Comparison of ENCODE assay signal across 20 cellular contexts in the genomic region with DNA sequence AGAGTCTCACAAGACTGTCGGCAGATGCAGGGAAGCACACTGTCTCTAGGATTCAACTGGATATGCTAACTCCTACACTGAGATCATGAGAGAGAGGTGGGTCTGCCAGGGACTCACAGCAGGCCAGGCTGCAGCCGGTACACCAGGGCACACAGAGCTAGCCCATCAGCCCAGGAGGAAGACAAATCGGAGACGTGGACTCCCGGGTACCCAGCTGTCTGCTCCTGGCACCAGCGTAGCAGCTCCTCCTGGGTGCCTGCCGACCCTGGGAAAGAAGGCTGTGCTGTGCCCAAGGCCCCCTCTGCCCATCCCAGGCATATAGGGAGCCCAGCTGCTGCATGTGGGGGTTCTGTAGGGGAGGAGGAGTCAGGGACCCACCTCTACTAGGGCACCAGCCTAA. TPM values are rescaled to one million over a fixed set of nuclear protein-coding genes. Genes with fewer than 3 reads are reported as not detected.
DNase-seq lines count a peak whose midpoint lies in the region; ATAC-seq, FAIRE-seq and TF ChIP-seq lines count a peak whose summit lies in the region.
"Had no signal": no experiment of that assay in that cellular context is flagged by ENCODE, and none has a peak within 500 bp of the region (broad histone marks: within the 10 kb centered on the region; RNA-seq: fewer than 3 reads in every experiment).

No MANE protein-coding gene starts in this region.

- H2BK5ac ChIP-seq in H9 (ENCODE audit: insufficient read length, low read length) (no peak overlapping the region), H1 (ENCODE audit: low read depth, low read length) (no peak overlapping the region)

- H2BK120ac ChIP-seq in H9 (ENCODE audit: low read depth, low read length, poor library complexity, severe bottlenecking) (no peak overlapping the region), H1 (replicated peaks; ENCODE audit: low read depth, low read length) (no peak overlapping the region)

- H3K27ac Mint-ChIP-seq in activated CD8-positive, alpha-beta T cell treated with anti-CD3 and anti-CD28 coated beads, Interleukin-2, amount 10 ng/mL, durations not matched to agents 7 days and 5 days: peak overlapping the region; percentile 70
- no peak overlapping the region for H3K27ac Mint-ChIP-seq in activated CD8-positive, alpha-beta T cell treated with anti-CD3 and anti-CD28 coated beads for 36 hours
- peak overlapping the region in 2 of 3 experiments; percentile 25 to 85; a peak in 2 of 7 replicates for H3K27ac Mint-ChIP-seq in H9
- peak overlapping the region; percentile 79 for H3K27ac Mint-ChIP-seq in stimulated activated memory B cell treated with anti-CD40 and anti-IgM and Interleukin-4, amounts not matched to agents 10 μg/mL and 1 μg/mL and 100 μg/mL, for 72 hours

- H3K4me1 ChIP-seq in H9 (ENCODE audit: insufficient read depth, low read length) (no peaks in the 10 kb centered on the region), H1 (replicated peaks in 1 of 4; ENCODE audit: control insufficient read depth in 3 of 4, insufficient read depth in 4 of 4, low read length in 3 of 4) (no peaks in the 10 kb centered on the region; a peak in 1 of 7 replicates), colonic mucosa (no peaks in the 10 kb centered on the region), upper lobe of right lung (peaks cover 7% of the 10 kb centered on the region)
- H3K4me1 ChIP-seq: Caco-2, foreskin keratinocyte had no signal

- H3K4ac ChIP-seq in H9 (ENCODE audit: low read depth, low read length) (no peak overlapping the region), H1 (replicated peaks; ENCODE audit: insufficient read length, low read depth, low read length) (no peak overlapping the region)

- H3K4me2 ChIP-seq in H9 (ENCODE audit: insufficient read depth, insufficient read length, low read length) (no peak overlapping the region), H1 (ENCODE audit: insufficient read depth in 1 of 2, low read depth in 2 of 2, low read length in 2 of 2) (no peak overlapping the region)

- H3K79me1 ChIP-seq in H9 (ENCODE audit: insufficient read depth, low read depth, low read length, poor library complexity, severe bottlenecking) (no peaks in the 10 kb centered on the region), H1 (ENCODE audit: low read depth, low read length) (no peaks in the 10 kb centered on the region)

- H3K4me3 ChIP-seq in H1 (ENCODE audit: extremely low read depth in 1 of 4, insufficient read depth in 2 of 4, low read depth in 3 of 4, low read length in 4 of 4): no peak overlapping the region
- no peak overlapping the region for H3K4me3 ChIP-seq in colonic mucosa
- H3K4me3 ChIP-seq in upper lobe of right lung: no peak overlapping the region
- H3K4me3 ChIP-seq in coronary artery: no peak overlapping the region

- TF ChIP-seq POLR2A in H1 (IDR thresholded peaks at IDR 0.05; ENCODE audit: control extremely low read depth in 1 of 2, low read depth in 2 of 2, low read length in 2 of 2): no peak

- H3K23me2 ChIP-seq in H9 (ENCODE audit: insufficient read length, low read depth, low read length, poor library complexity, severe bottlenecking): no peaks in the 10 kb centered on the region
- H3K23me2 ChIP-seq in H1 (ENCODE audit: low read depth, low read length): no peaks in the 10 kb centered on the region; the same call in 1 of the 2 replicates

- H3K9me3 Mint-ChIP-seq in activated CD8-positive, alpha-beta T cell treated with anti-CD3 and anti-CD28 coated beads, Interleukin-2, amount 10 ng/mL, durations not matched to agents 7 days and 5 days (ENCODE audit: insufficient read depth): no peaks in the 10 kb centered on the region
- H3K9me3 Mint-ChIP-seq in activated CD8-positive, alpha-beta T cell treated with anti-CD3 and anti-CD28 coated beads for 36 hours: no peaks in the 10 kb centered on the region
- H3K9me3 Mint-ChIP-seq in H9: no peaks in the 10 kb centered on the region; a peak in 1 of 5 replicates
- no peaks in the 10 kb centered on the region for H3K9me3 Mint-ChIP-seq in stimulated activated memory B cell treated with anti-CD40 and anti-IgM and Interleukin-4, amounts not matched to agents 10 μg/mL and 1 μg/mL and 100 μg/mL, for 72 hours

- H2AK5ac ChIP-seq in H9 (ENCODE audit: insufficient read length, low read length) (no peak overlapping the region), H1 (ENCODE audit: low read depth, low read length) (no peak overlapping the region)

- peaks cover 53% of the 10 kb centered on the region for H3K36me3 Mint-ChIP-seq in activated CD8-positive, alpha-beta T cell treated with anti-CD3 and anti-CD28 coated beads, Interleukin-2, amount 10 ng/mL, durations not matched to agents 7 days and 5 days (ENCODE audit: low read depth)
- peaks cover 14% of the 10 kb centered on the region for H3K36me3 Mint-ChIP-seq in activated CD8-positive, alpha-beta T cell treated with anti-CD3 and anti-CD28 coated beads for 36 hours (ENCODE audit: low read depth)
- H3K36me3 Mint-ChIP-seq in H9 (ENCODE audit: insufficient read depth in 1 of 3, low read depth in 3 of 3): peaks cover 19 to 77% (median 57%) of the 10 kb centered on the region in 3 experiments
- peaks cover 63% of the 10 kb centered on the region for H3K36me3 Mint-ChIP-seq in stimulated activated memory B cell treated with anti-CD40 and anti-IgM and Interleukin-4, amounts not matched to agents 10 μg/mL and 1 μg/mL and 100 μg/mL, for 72 hours

- H4K8ac ChIP-seq in H9 (replicated peaks; ENCODE audit: insufficient read length, low read depth, low read length) (no peak overlapping the region), H1 (ENCODE audit: extremely low read depth, insufficient read depth, low read length) (no peak overlapping the region)

- H3K18ac ChIP-seq in H9 (ENCODE audit: insufficient read length, low read depth, low read length) (no peak overlapping the region), H1 (ENCODE audit: extremely low read depth, low read length) (no peak overlapping the region)

- intact Hi-C loops in activated CD8-positive, alpha-beta T cell treated with anti-CD3 and anti-CD28 coated beads for 36 hours (cut with micrococcal nuclease): no loop called here
- intact Hi-C loops in colonic mucosa (cut with DNase I): loop anchor here (5.0 kb wide), 1 partner anchor 239 kb away; no protein-coding TSS in a partner anchor
- intact Hi-C loops in upper lobe of right lung (cut with DNase I): no loop called here

- H3K36me3 ChIP-seq in H1 (ENCODE audit: control insufficient read depth in 2 of 4, insufficient read depth in 4 of 4, low read length in 3 of 4) (peaks cover 8 to 47% (median 25%) of the 10 kb centered on the region in 4 experiments; a peak in 7 of 8 replicates), colonic mucosa (peaks cover 4% of the 10 kb centered on the region), upper lobe of right lung (peaks cover 52% of the 10 kb centered on the region)

- H4K5ac ChIP-seq in H9 (ENCODE audit: insufficient read length, low read depth, low read length): no peak overlapping the region
- H4K5ac ChIP-seq in H1 (ENCODE audit: insufficient read length, low read depth, low read length): no peak overlapping the region

- no peaks in the 10 kb centered on the region for H3K27me3 ChIP-seq in H9 (ENCODE audit: insufficient read depth, low read length)
- H3K27me3 ChIP-seq in H1 (replicated peaks in 1 of 4; ENCODE audit: control insufficient read depth in 3 of 4, extremely low read depth in 1 of 4, insufficient read depth in 3 of 4, low read length in 3 of 4): no peaks in the 10 kb centered on the region
- no peaks in the 10 kb centered on the region for H3K27me3 ChIP-seq in colonic mucosa
- no peaks in the 10 kb centered on the region for H3K27me3 ChIP-seq in upper lobe of right lung
- H3K27me3 ChIP-seq: foreskin keratinocyte had no signal

- H3K79me2 ChIP-seq in H9 (ENCODE audit: insufficient read depth, low read length) (no peaks in the 10 kb centered on the region), H1 (ENCODE audit: control insufficient read depth in 1 of 2, insufficient read depth in 2 of 2, low read length in 2 of 2) (no peaks in the 10 kb centered on the region)

- H3K4me1 Mint-ChIP-seq in activated CD8-positive, alpha-beta T cell treated with anti-CD3 and anti-CD28 coated beads, Interleukin-2, amount 10 ng/mL, durations not matched to agents 7 days and 5 days (ENCODE audit: low read depth): peaks cover 59% of the 10 kb centered on the region
- peaks cover 34% of the 10 kb centered on the region for H3K4me1 Mint-ChIP-seq in activated CD8-positive, alpha-beta T cell treated with anti-CD3 and anti-CD28 coated beads for 36 hours (ENCODE audit: low read depth)
- H3K4me1 Mint-ChIP-seq in H9: no peaks in the 10 kb centered on the region
- peaks cover 77% of the 10 kb centered on the region for H3K4me1 Mint-ChIP-seq in stimulated activated memory B cell treated with anti-CD40 and anti-IgM and Interleukin-4, amounts not matched to agents 10 μg/mL and 1 μg/mL and 100 μg/mL, for 72 hours

- H2BK15ac ChIP-seq in H9 (ENCODE audit: low read depth, low read length) (no peak overlapping the region), H1 (ENCODE audit: low read length) (no peak overlapping the region)

- no CpG with 5 or more reads among the region's 7 CpGs for WGBS in H9 (ENCODE audit: extremely low coverage, insufficient read length, low lambda C conversion rate)
- WGBS in H1 (ENCODE audit: extremely low coverage in 1 of 2, insufficient coverage in 1 of 2, insufficient read length in 1 of 2, insufficient replicate concordance in 2 of 2, low coverage in 1 of 2, low lambda C conversion rate in 2 of 2, missing lambda C conversion rate in 1 of 2), 2 experiments: 93% methylated on average over 7 of the region's 7 CpGs; no CpG with 5 or more reads in 1 of the 2 experiments

- POLR2A ChIA-PET in activated CD8-positive, alpha-beta T cell treated with anti-CD3 and anti-CD28 coated beads, Interleukin-2, amount 10 ng/mL, durations not matched to agents 7 days and 5 days (lab: Charles Lee): interaction anchor here (1.2 kb wide), 1 partner anchor 8 kb away, joined by 3 read pairs; a partner anchor contains a TSS
- POLR2A ChIA-PET in activated CD8-positive, alpha-beta T cell treated with anti-CD3 and anti-CD28 coated beads for 36 hours (lab: Charles Lee): interaction anchor here (0.6 to 2.4 kb wide), 7 partner anchors 7 to 140 kb away, joined by 3 to 16 read pairs (median 3); a partner anchor contains a TSS
- POLR2A ChIA-PET in H1 (lab: Charles Lee; ENCODE audit: partially characterized antibody): interaction anchor here (0.5 to 1.3 kb wide), 6 partner anchors 9 to 47 kb away, joined by 3 to 5 read pairs (median 3); no protein-coding TSS in a partner anchor

- CTCF ChIA-PET in activated CD8-positive, alpha-beta T cell treated with anti-CD3 and anti-CD28 coated beads, Interleukin-2, amount 10 ng/mL, durations not matched to agents 7 days and 5 days (lab: Charles Lee): no interaction called here
- CTCF ChIA-PET in activated CD8-positive, alpha-beta T cell treated with anti-CD3 and anti-CD28 coated beads for 36 hours (lab: Charles Lee): interaction anchor here (1.1 kb wide), 1 partner anchor 65 kb away, joined by 3 read pairs; no protein-coding TSS in a partner anchor
- CTCF ChIA-PET in H1 (lab: Charles Lee; ENCODE audit: partially characterized antibody): interaction anchor here (0.8 to 2.2 kb wide), 10 partner anchors 9 to 334 kb away, joined by 3 to 11 read pairs (median 3); a partner anchor contains a TSS

- H2AFZ ChIP-seq in H9 (ENCODE audit: low read length): no peak overlapping the region
- H2AFZ ChIP-seq in H1 (ENCODE audit: low read length): no peak overlapping the region

- no peak overlapping the region for H3K23ac ChIP-seq in H9 (ENCODE audit: insufficient read length, low read depth, low read length)
- H3K23ac ChIP-seq in H1 (ENCODE audit: insufficient read length): no peak overlapping the region

- TF ChIP-seq CTCF in activated CD8-positive, alpha-beta T cell treated with anti-CD3 and anti-CD28 coated beads for 36 hours (IDR thresholded peaks at IDR 0.05): no peak
- TF ChIP-seq CTCF in H9 (conservative IDR thresholded peaks at IDR 0.05) (no peak), H1 (IDR thresholded peaks at IDR 0.05; ENCODE audit: control extremely low read depth in 1 of 3, insufficient read depth in 1 of 3, low read depth in 1 of 3, low read length in 3 of 3) (no peak), colonic mucosa (IDR thresholded peaks at IDR 0.05) (no peak), upper lobe of right lung (IDR thresholded peaks at IDR 0.05) (no peak), coronary artery (IDR thresholded peaks at IDR 0.05) (no peak)

- no peak for TF ChIP-seq EP300 in H1 (IDR thresholded peaks at IDR 0.05; ENCODE audit: borderline replicate concordance in 1 of 2, low read depth in 2 of 2, low read length in 2 of 2)

- no peak overlapping the region for H3K56ac ChIP-seq in H9 (ENCODE audit: insufficient read length, low read depth, low read length)
- no peak overlapping the region for H3K56ac ChIP-seq in H1 (replicated peaks; ENCODE audit: insufficient read length, low read depth, low read length)

- H2BK20ac ChIP-seq in H9 (ENCODE audit: low read depth, low read length, poor library complexity, severe bottlenecking) (no peak overlapping the region), H1 (ENCODE audit: low read length) (no peak overlapping the region)

- H3K9ac ChIP-seq in H9 (ENCODE audit: extremely low read depth, insufficient read length, low read length) (no peak overlapping the region), H1 (replicated peaks in 1 of 4; ENCODE audit: extremely low read depth in 1 of 4, low read depth in 3 of 4, low read length in 3 of 4) (no peak overlapping the region), colonic mucosa (ENCODE audit: low read depth in 2 of 2, low read length in 2 of 2) (no peak overlapping the region)

- no peak for ATAC-seq in activated CD8-positive, alpha-beta T cell treated with anti-CD3 and anti-CD28 coated beads, Interleukin-2, amount 10 ng/mL, durations not matched to agents 7 days and 5 days
- ATAC-seq in activated CD8-positive, alpha-beta T cell treated with anti-CD3 and anti-CD28 coated beads for 36 hours: no peak
- no peak for ATAC-seq in stimulated activated memory B cell treated with anti-CD40 and anti-IgM and Interleukin-4, amounts not matched to agents 10 μg/mL and 1 μg/mL and 100 μg/mL, for 72 hours
- ATAC-seq in upper lobe of right lung: no peak
- ATAC-seq: activated CD4-positive, CD25-positive, alpha-beta regulatory T cell treated with anti-CD3 and anti-CD28 coated beads, Interleukin-2, amount 50 U/mL, for 24 hours; foreskin keratinocyte; Right ventricle myocardium inferior had no signal

- DNase-seq in activated CD8-positive, alpha-beta T cell treated with anti-CD3 and anti-CD28 coated beads, Interleukin-2, amount 10 ng/mL, durations not matched to agents 7 days and 5 days: peak; percentile 15
- no peak for DNase-seq in activated CD8-positive, alpha-beta T cell treated with anti-CD3 and anti-CD28 coated beads for 36 hours
- DNase-seq in H9 (no peak), H1 (ENCODE audit: low read depth in 1 of 2, low spot score in 2 of 2) (no peak), colonic mucosa (no peak), upper lobe of right lung (no peak), coronary artery (ENCODE audit: low spot score) (no peak)
- DNase-seq: activated T-cell treated with anti-CD3 and anti-CD28 coated beads, Interleukin-2, amount 50 U/mL, for 48 hours; amniotic stem cell; Caco-2; cerebellar nuclear complex; foreskin keratinocyte; GF-D8; NCI-H146; NCI-H345; stimulated activated naive CD4-positive, alpha-beta T cell treated with Interleukin-2 at 50 U/mL for 16 hours had no signal

- H4K91ac ChIP-seq in H9 (ENCODE audit: insufficient read length, low read depth, low read length) (no peak overlapping the region), H1 (replicated peaks; ENCODE audit: insufficient read length, low read length) (no peak overlapping the region)

- H2BK12ac ChIP-seq in H9 (ENCODE audit: insufficient read length, low read depth, low read length) (no peak overlapping the region), H1 (ENCODE audit: low read depth, low read length) (no peak overlapping the region)

- H3K27ac ChIP-seq in H9 (ENCODE audit: insufficient read length, low read depth, low read length) (no peak overlapping the region), H1 (ENCODE audit: low read depth, low read length) (no peak overlapping the region), colonic mucosa (no peak overlapping the region), upper lobe of right lung (no peak overlapping the region), coronary artery (no peak overlapping the region)
- H3K27ac ChIP-seq: foreskin keratinocyte had no signal

- no peak overlapping the region for H3T11ph ChIP-seq in H9 (ENCODE audit: low read length)

- FAIRE-seq in H1 (lab: Jason Lieb, UNC): no peak

- H3K4me3 Mint-ChIP-seq in activated CD8-positive, alpha-beta T cell treated with anti-CD3 and anti-CD28 coated beads, Interleukin-2, amount 10 ng/mL, durations not matched to agents 7 days and 5 days: no peak overlapping the region
- no peak overlapping the region for H3K4me3 Mint-ChIP-seq in activated CD8-positive, alpha-beta T cell treated with anti-CD3 and anti-CD28 coated beads for 36 hours
- no peak overlapping the region for H3K4me3 Mint-ChIP-seq in H9
- no peak overlapping the region for H3K4me3 Mint-ChIP-seq in stimulated activated memory B cell treated with anti-CD40 and anti-IgM and Interleukin-4, amounts not matched to agents 10 μg/mL and 1 μg/mL and 100 μg/mL, for 72 hours

- no peaks in the 10 kb centered on the region for H4K20me1 ChIP-seq in H9 (ENCODE audit: control insufficient read depth, insufficient read depth, insufficient read length)
- peaks cover 0 to 15% of the 10 kb centered on the region in 2 experiments for H4K20me1 ChIP-seq in H1 (replicated peaks in 1 of 2; ENCODE audit: control insufficient read depth in 1 of 2, insufficient read depth in 2 of 2, low read length in 2 of 2)

- H3K9me3 ChIP-seq in H9 (ENCODE audit: control insufficient read depth, low read depth, low read length): no peaks in the 10 kb centered on the region
- H3K9me3 ChIP-seq in H1 (ENCODE audit: insufficient read depth in 2 of 2, low read depth in 1 of 2, low read length in 1 of 2): no peaks in the 10 kb centered on the region
- no peaks in the 10 kb centered on the region for H3K9me3 ChIP-seq in colonic mucosa
- no peaks in the 10 kb centered on the region for H3K9me3 ChIP-seq in upper lobe of right lung
- H3K9me3 ChIP-seq: Caco-2, spleen had no signal

- H3K27me3 Mint-ChIP-seq in activated CD8-positive, alpha-beta T cell treated with anti-CD3 and anti-CD28 coated beads, Interleukin-2, amount 10 ng/mL, durations not matched to agents 7 days and 5 days (ENCODE audit: low read depth): no peaks in the 10 kb centered on the region
- no peaks in the 10 kb centered on the region for H3K27me3 Mint-ChIP-seq in activated CD8-positive, alpha-beta T cell treated with anti-CD3 and anti-CD28 coated beads for 36 hours
- H3K27me3 Mint-ChIP-seq in H9 (ENCODE audit: low read depth): no peaks in the 10 kb centered on the region
- H3K27me3 Mint-ChIP-seq in stimulated activated memory B cell treated with anti-CD40 and anti-IgM and Interleukin-4, amounts not matched to agents 10 μg/mL and 1 μg/mL and 100 μg/mL, for 72 hours: no peaks in the 10 kb centered on the region

- no peak for TF ChIP-seq RAD21 in H1 (IDR thresholded peaks at IDR 0.05 in 1 of 2, conservative IDR thresholded peaks at IDR 0.05 in 1 of 2; ENCODE audit: low read depth in 2 of 2, low read length in 2 of 2)

- no peak overlapping the region for H3K14ac ChIP-seq in H9 (ENCODE audit: insufficient read depth, low read length)
- no peak overlapping the region for H3K14ac ChIP-seq in H1 (ENCODE audit: insufficient read length)

RNA-seq across cellular contexts. Expression of a gene that starts 7.0 kb away (rescaled TPM):
- total RNA-seq in activated CD8-positive, alpha-beta T cell treated with anti-CD3 and anti-CD28 coated beads, Interleukin-2, amount 10 ng/mL, durations not matched to agents 7 days and 5 days: 10 to 100 TPM; 50.5 to 53.2 TPM
- 10 to 100 TPM; 17.7 TPM for total RNA-seq in activated CD8-positive, alpha-beta T cell treated with anti-CD3 and anti-CD28 coated beads for 36 hours
- 84.9 and 92.9 TPM in 2 replicates for total RNA-seq in H9 (2021)
- 51.3 and 55.4 TPM in 2 replicates for total RNA-seq in H1 (2021; fragmentation: NEBNext Ultra II Directional; extraction: Animal tissue kit (Norgen Biotek cat#: 25700))
- 42.5 and 61.9 TPM in 2 replicates for polyA plus RNA-seq in H1 (2011; rRNA removed)
- polyA plus RNA-seq in H1 (2011; cell fraction: cytosol; rRNA removed): 64.0 TPM
- polyA plus RNA-seq in H1 (2011; cell fraction: nucleus; rRNA removed): 305 TPM
- 47.2 to 66.8 TPM (median 61.2 TPM) in 4 replicates for polyA plus RNA-seq in H1 (2012, experiment 1 of 2)
- 36.4 TPM for polyA plus RNA-seq in H1 (2012, experiment 2 of 2)
- polyA plus RNA-seq in H1 (2013, experiment 1 of 2): 34.3 TPM
- 30.6 TPM for polyA plus RNA-seq in H1 (2013, experiment 2 of 2)
- polyA minus RNA-seq in H1 (2011; rRNA and poly(A)+ RNA removed): 38.4 and 38.6 TPM in 2 replicates
- polyA minus RNA-seq in H1 (2011; cell fraction: cytosol; rRNA and poly(A)+ RNA removed): 27.2 TPM
- polyA minus RNA-seq in H1 (2011; cell fraction: nucleus; rRNA and poly(A)+ RNA removed): 63.9 TPM
- 10 to 100 TPM; 45.3 to 55.9 TPM for total RNA-seq in colonic mucosa
- 53.6 TPM for total RNA-seq in upper lobe of right lung

RNA-seq across cellular contexts. Expression of a gene that starts 8.1 kb away (rescaled TPM):
- total RNA-seq in activated CD8-positive, alpha-beta T cell treated with anti-CD3 and anti-CD28 coated beads, Interleukin-2, amount 10 ng/mL, durations not matched to agents 7 days and 5 days: 10 to 100 TPM; 15.5 to 15.6 TPM
- total RNA-seq in activated CD8-positive, alpha-beta T cell treated with anti-CD3 and anti-CD28 coated beads for 36 hours: 1 to 10 TPM; 8.7 to 9.6 TPM
- total RNA-seq in H9 (2021): 13.0 and 13.1 TPM in 2 replicates
- total RNA-seq in H1 (2021; fragmentation: NEBNext Ultra II Directional; extraction: Animal tissue kit (Norgen Biotek cat#: 25700)): 10.5 and 11.5 TPM in 2 replicates
- polyA plus RNA-seq in H1 (2011; rRNA removed): 15.6 and 17.2 TPM in 2 replicates
- polyA plus RNA-seq in H1 (2011; cell fraction: cytosol; rRNA removed): 12.7 TPM
- 22.3 TPM for polyA plus RNA-seq in H1 (2011; cell fraction: nucleus; rRNA removed)
- polyA plus RNA-seq in H1 (2012, experiment 1 of 2): 9.5 to 13.6 TPM (median 12.0 TPM) in 4 replicates
- 18.2 TPM for polyA plus RNA-seq in H1 (2012, experiment 2 of 2)
- 7.7 TPM for polyA plus RNA-seq in H1 (2013, experiment 1 of 2)
- 7.4 TPM for polyA plus RNA-seq in H1 (2013, experiment 2 of 2)
- polyA minus RNA-seq in H1 (2011; rRNA and poly(A)+ RNA removed): 19.4 and 23.2 TPM in 2 replicates
- 12.9 TPM for polyA minus RNA-seq in H1 (2011; cell fraction: cytosol; rRNA and poly(A)+ RNA removed)
- polyA minus RNA-seq in H1 (2011; cell fraction: nucleus; rRNA and poly(A)+ RNA removed): 29.9 TPM
- total RNA-seq in colonic mucosa: 10 to 100 TPM; 21.9 to 27.5 TPM
- total RNA-seq in upper lobe of right lung: 15.4 TPM

RNA-seq across cellular contexts. Expression of a gene that starts 8.2 kb away (rescaled TPM):
- under 1 TPM in 1 of 2 experiments, not detected in 1; 0.16 TPM for total RNA-seq in activated CD8-positive, alpha-beta T cell treated with anti-CD3 and anti-CD28 coated beads, Interleukin-2, amount 10 ng/mL, durations not matched to agents 7 days and 5 days
- total RNA-seq in activated CD8-positive, alpha-beta T cell treated with anti-CD3 and anti-CD28 coated beads for 36 hours: under 1 TPM; 0.27 to 0.38 TPM
- total RNA-seq in H9 (2021) (0.26 and 1.0 TPM in 2 replicates), colonic mucosa (1 to 10 TPM in 1 of 2 donors, under 1 TPM in 1; 0.91 to 1.5 TPM), upper lobe of right lung (4.2 TPM)
- 1.3 and 1.5 TPM in 2 replicates for total RNA-seq in H1 (2021; fragmentation: NEBNext Ultra II Directional; extraction: Animal tissue kit (Norgen Biotek cat#: 25700))
- polyA plus RNA-seq in H1 (2011; rRNA removed): 0.19 and 0.42 TPM in 2 replicates
- polyA plus RNA-seq in H1 (2011; cell fraction: cytosol; rRNA removed): 0.84 TPM
- 0.39 TPM for polyA plus RNA-seq in H1 (2011; cell fraction: nucleus; rRNA removed)
- 0.44 to 1.5 TPM (median 0.61 TPM) in 4 replicates for polyA plus RNA-seq in H1 (2012, experiment 1 of 2)
- polyA plus RNA-seq in H1 (2012, experiment 2 of 2): 0.13 TPM
- polyA plus RNA-seq in H1 (2013, experiment 1 of 2): 0.55 TPM
- 0.40 TPM for polyA plus RNA-seq in H1 (2013, experiment 2 of 2)
- 1.1 TPM in 1 of 2 replicates, not detected in the other for polyA minus RNA-seq in H1 (2011; rRNA and poly(A)+ RNA removed)
- not detected for polyA minus RNA-seq in H1 (2011; cell fraction: cytosol; rRNA and poly(A)+ RNA removed)
- polyA minus RNA-seq in H1 (2011; cell fraction: nucleus; rRNA and poly(A)+ RNA removed): 1.9 TPM
- total RNA-seq: Caco-2 had no signal

RNA-seq across cellular contexts. Expression of a gene that starts 34.4 kb away (rescaled TPM):
- total RNA-seq in activated CD8-positive, alpha-beta T cell treated with anti-CD3 and anti-CD28 coated beads, Interleukin-2, amount 10 ng/mL, durations not matched to agents 7 days and 5 days: 10 to 100 TPM; 16.0 to 16.3 TPM
- total RNA-seq in activated CD8-positive, alpha-beta T cell treated with anti-CD3 and anti-CD28 coated beads for 36 hours: 10 to 100 TPM; 10.5 to 11.8 TPM
- 25.6 and 27.3 TPM in 2 replicates for total RNA-seq in H9 (2021)
- 20.5 and 21.0 TPM in 2 replicates for total RNA-seq in H1 (2021; fragmentation: NEBNext Ultra II Directional; extraction: Animal tissue kit (Norgen Biotek cat#: 25700))
- 5.9 and 7.5 TPM in 2 replicates for polyA plus RNA-seq in H1 (2011; rRNA removed)
- 7.7 TPM for polyA plus RNA-seq in H1 (2011; cell fraction: cytosol; rRNA removed)
- 6.5 TPM for polyA plus RNA-seq in H1 (2011; cell fraction: nucleus; rRNA removed)
- polyA plus RNA-seq in H1 (2012, experiment 1 of 2): 8.0 to 12.5 TPM (median 9.3 TPM) in 4 replicates
- 1.4 TPM for polyA plus RNA-seq in H1 (2012, experiment 2 of 2)
- 10.2 TPM for polyA plus RNA-seq in H1 (2013, experiment 1 of 2)
- 9.3 TPM for polyA plus RNA-seq in H1 (2013, experiment 2 of 2)
- polyA minus RNA-seq in H1 (2011; rRNA and poly(A)+ RNA removed): 17.3 and 22.3 TPM in 2 replicates
- polyA minus RNA-seq in H1 (2011; cell fraction: cytosol; rRNA and poly(A)+ RNA removed): 12.2 TPM
- polyA minus RNA-seq in H1 (2011; cell fraction: nucleus; rRNA and poly(A)+ RNA removed): 14.7 TPM
- 1 to 10 TPM; 5.4 to 7.6 TPM for total RNA-seq in colonic mucosa
- total RNA-seq in upper lobe of right lung: 8.5 TPM
